ENCODE assay signal across 1 cellular context in the genomic region with DNA sequence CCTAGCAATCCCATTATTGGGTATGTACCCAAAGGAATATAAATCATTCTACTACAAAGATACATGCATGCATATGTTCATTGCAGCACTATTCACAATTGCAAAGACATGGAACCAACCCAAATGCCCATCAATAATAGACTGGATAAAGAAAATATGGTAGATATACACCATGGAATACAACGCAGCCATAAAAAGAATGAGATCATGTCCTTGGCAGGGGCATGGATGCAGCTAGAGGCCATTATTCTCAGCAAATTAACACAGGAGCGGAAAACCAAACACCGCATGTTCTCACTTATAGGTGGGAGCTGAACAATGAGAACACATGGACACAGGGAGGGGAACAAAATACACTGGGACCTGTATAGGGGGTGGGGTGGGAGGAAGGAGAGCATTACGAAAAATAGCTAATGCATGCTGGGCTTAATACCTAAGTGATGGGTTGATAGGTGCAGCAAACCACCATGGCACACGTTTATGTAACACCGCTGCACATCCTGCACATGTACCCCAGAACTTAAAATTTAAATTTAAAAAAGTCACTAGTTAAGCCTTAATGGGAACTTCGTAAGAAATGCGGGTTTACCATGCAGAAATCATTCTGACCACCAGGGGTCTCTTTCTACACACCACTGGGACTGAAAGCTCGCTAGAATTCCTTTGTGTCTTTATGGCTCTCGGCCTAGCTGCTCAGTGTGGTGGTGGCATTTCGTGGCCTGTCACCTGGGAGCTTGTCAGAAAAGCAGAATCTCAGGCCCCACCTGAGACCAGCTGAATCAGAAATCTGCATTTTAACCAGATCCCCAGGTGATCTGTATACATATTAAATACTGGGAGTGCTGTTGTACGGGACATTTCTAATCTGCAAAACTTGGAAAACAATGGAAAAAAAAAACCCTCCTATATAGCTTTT.
A peak's percentile ranks its signal among the peaks of the same experiment; 100 is the strongest.
TF ChIP-seq lines count a peak whose summit lies in the region.

No MANE protein-coding gene starts in this region.

TF ChIP-seq in K562, 482 proteins besides CTCF, POLR2A, EP300 and RAD21:
- TF ChIP-seq SMC3 (conservative IDR thresholded peaks at IDR 0.05; ENCODE audit: insufficient read depth, low read depth, low read length): 0 out of 2 replicates have a peak, but pooled peaks have one; percentile 10
- TF ChIP-seq, protein P1, sequence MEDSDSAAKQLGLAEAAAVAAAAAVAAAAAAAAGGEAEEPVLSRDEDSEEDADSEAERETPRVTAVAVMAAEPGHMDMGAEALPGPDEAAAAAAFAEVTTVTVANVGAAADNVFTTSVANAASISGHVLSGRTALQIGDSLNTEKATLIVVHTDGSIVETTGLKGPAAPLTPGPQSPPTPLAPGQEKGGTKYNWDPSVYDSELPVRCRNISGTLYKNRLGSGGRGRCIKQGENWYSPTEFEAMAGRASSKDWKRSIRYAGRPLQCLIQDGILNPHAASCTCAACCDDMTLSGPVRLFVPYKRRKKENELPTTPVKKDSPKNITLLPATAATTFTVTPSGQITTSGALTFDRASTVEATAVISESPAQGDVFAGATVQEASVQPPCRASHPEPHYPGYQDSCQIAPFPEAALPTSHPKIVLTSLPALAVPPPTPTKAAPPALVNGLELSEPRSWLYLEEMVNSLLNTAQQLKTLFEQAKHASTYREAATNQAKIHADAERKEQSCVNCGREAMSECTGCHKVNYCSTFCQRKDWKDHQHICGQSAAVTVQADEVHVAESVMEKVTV (CRISPR knock-in tag; IDR thresholded peaks at IDR 0.05): peak; percentile 49
- 0 out of 2 replicates have a peak, but pooled peaks have one; percentile 10 for TF ChIP-seq KLF16 (IDR thresholded peaks at IDR 0.05)
